In genomic region chr6:142856857-142857608, GRCh38 we compare ENCODE assay signal across 1 cellular context.
TF ChIP-seq lines count a peak whose summit lies in the region.

No MANE protein-coding gene starts in this region.

TF ChIP-seq in GM12878, 131 proteins besides CTCF, POLR2A, EP300 and RAD21 (continued from another document and continues in another):
- TF ChIP-seq BMI1 (IDR thresholded peaks at IDR 0.05; ENCODE audit: borderline replicate concordance) (no peak; the same call in 1 of the 2 replicates), PAX8 (IDR thresholded peaks at IDR 0.05) (no peak), SPI1 (IDR thresholded peaks at IDR 0.05; ENCODE audit: borderline replicate concordance, insufficient read depth, low read depth, low read length) (no peak; the same call in 1 of the 2 replicates), NBN (IDR thresholded peaks at IDR 0.05) (peak; percentile 33; the same call in 1 of the 2 replicates), RAD51 (IDR thresholded peaks at IDR 0.05) (no peak), RELA (IDR thresholded peaks at IDR 0.05; ENCODE audit: borderline replicate concordance, partially characterized antibody) (no peak), NR2C1 (IDR thresholded peaks at IDR 0.05) (no peak), JUNB (IDR thresholded peaks at IDR 0.05) (peak; percentile 48), POU2F2 (IDR thresholded peaks at IDR 0.05; ENCODE audit: borderline replicate concordance, low read depth, low read length) (peak; percentile 77), EED (IDR thresholded peaks at IDR 0.05; ENCODE audit: low read depth) (peak; percentile 76), SMC3 (IDR thresholded peaks at IDR 0.05; ENCODE audit: borderline replicate concordance, low read length) (no peak), MTA2 (IDR thresholded peaks at IDR 0.05; ENCODE audit: low read depth) (no peak; the same call in none of the 2 replicates), POLR2AphosphoS2 (IDR thresholded peaks at IDR 0.05; ENCODE audit: low read depth, low read length) (no peak), MEF2B (IDR thresholded peaks at IDR 0.05; ENCODE audit: partially characterized antibody, poor library complexity, severe bottlenecking) (no peak), BCL11A (IDR thresholded peaks at IDR 0.05; ENCODE audit: low read depth, low read length) (0 out of 2 replicates have a peak, but pooled peaks have one; percentile 5), SIN3A (IDR thresholded peaks at IDR 0.05; ENCODE audit: low read depth, low read length) (no peak), TCF12 (IDR thresholded peaks at IDR 0.05; ENCODE audit: low read depth, low read length) (peak; percentile 79; the same call in 1 of the 2 replicates), HCFC1 (IDR thresholded peaks at IDR 0.05; ENCODE audit: low read length) (no peak), RFX5 (IDR thresholded peaks at IDR 0.05; ENCODE audit: low read depth, low read length) (no peak), CBX3 (IDR thresholded peaks at IDR 0.05; ENCODE audit: borderline replicate concordance, low read depth) (no peak), BRCA1 (IDR thresholded peaks at IDR 0.05; ENCODE audit: low read depth, low read length) (no peak), SUPT20H (IDR thresholded peaks at IDR 0.05; ENCODE audit: borderline replicate concordance, control insufficient read depth, low read depth, low read length) (no peak), NRF1 (conservative IDR thresholded peaks at IDR 0.05; ENCODE audit: low read depth, low read length) (no peak), ZNF24 (IDR thresholded peaks at IDR 0.05) (no peak), E2F4 (IDR thresholded peaks at IDR 0.05; ENCODE audit: low read depth, low read length) (no peak), CHD4 (IDR thresholded peaks at IDR 0.05) (no peak), ZNF622 (IDR thresholded peaks at IDR 0.05) (no peak), ZBTB11 (CRISPR knock-in tag; IDR thresholded peaks at IDR 0.05) (no peak), MTA3 (IDR thresholded peaks at IDR 0.05; ENCODE audit: borderline replicate concordance, low read length) (peak; percentile 22; the same call in 1 of the 2 replicates), ZNF274 (IDR thresholded peaks at IDR 0.05; ENCODE audit: insufficient read depth, insufficient read length) (no peak), SMAD5 (IDR thresholded peaks at IDR 0.05; ENCODE audit: low read depth) (no peak), ZBTB33 (IDR thresholded peaks at IDR 0.05) (no peak), PBX3 (IDR thresholded peaks at IDR 0.05; ENCODE audit: insufficient replicate concordance, low read depth, low read length) (no peak), GATAD2B (conservative IDR thresholded peaks at IDR 0.05; ENCODE audit: low read depth) (no peak), CUX1 (IDR thresholded peaks at IDR 0.05; ENCODE audit: insufficient replicate concordance, low read depth, low read length) (peak; percentile 75), TCF3 (IDR thresholded peaks at IDR 0.05; ENCODE audit: borderline replicate concordance, insufficient read depth, low read depth, low read length) (no peak), SMARCA5 (IDR thresholded peaks at IDR 0.05) (0 out of 2 replicates have a peak, but pooled peaks have one; percentile 32), MYC (IDR thresholded peaks at IDR 0.05; ENCODE audit: insufficient read depth, insufficient read length, insufficient replicate concordance, low read length, severe bottlenecking) (no peak), LARP7 (IDR thresholded peaks at IDR 0.05) (no peak), HDAC2 (IDR thresholded peaks at IDR 0.05) (0 out of 2 replicates have a peak, but pooled peaks have one; percentile 4)
- TF ChIP-seq, protein P1, sequence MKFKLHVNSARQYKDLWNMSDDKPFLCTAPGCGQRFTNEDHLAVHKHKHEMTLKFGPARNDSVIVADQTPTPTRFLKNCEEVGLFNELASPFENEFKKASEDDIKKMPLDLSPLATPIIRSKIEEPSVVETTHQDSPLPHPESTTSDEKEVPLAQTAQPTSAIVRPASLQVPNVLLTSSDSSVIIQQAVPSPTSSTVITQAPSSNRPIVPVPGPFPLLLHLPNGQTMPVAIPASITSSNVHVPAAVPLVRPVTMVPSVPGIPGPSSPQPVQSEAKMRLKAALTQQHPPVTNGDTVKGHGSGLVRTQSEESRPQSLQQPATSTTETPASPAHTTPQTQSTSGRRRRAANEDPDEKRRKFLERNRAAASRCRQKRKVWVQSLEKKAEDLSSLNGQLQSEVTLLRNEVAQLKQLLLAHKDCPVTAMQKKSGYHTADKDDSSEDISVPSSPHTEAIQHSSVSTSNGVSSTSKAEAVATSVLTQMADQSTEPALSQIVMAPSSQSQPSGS (IDR thresholded peaks at IDR 0.05; ENCODE audit: low read length) = peak; percentile 81
- TF ChIP-seq, protein P2, sequence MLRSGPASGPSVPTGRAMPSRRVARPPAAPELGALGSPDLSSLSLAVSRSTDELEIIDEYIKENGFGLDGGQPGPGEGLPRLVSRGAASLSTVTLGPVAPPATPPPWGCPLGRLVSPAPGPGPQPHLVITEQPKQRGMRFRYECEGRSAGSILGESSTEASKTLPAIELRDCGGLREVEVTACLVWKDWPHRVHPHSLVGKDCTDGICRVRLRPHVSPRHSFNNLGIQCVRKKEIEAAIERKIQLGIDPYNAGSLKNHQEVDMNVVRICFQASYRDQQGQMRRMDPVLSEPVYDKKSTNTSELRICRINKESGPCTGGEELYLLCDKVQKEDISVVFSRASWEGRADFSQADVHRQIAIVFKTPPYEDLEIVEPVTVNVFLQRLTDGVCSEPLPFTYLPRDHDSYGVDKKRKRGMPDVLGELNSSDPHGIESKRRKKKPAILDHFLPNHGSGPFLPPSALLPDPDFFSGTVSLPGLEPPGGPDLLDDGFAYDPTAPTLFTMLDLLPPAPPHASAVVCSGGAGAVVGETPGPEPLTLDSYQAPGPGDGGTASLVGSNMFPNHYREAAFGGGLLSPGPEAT (IDR thresholded peaks at IDR 0.05; ENCODE audit: low read depth) = peak; percentile 9; the same call in 1 of the 2 replicates
- TF ChIP-seq, protein P3, sequence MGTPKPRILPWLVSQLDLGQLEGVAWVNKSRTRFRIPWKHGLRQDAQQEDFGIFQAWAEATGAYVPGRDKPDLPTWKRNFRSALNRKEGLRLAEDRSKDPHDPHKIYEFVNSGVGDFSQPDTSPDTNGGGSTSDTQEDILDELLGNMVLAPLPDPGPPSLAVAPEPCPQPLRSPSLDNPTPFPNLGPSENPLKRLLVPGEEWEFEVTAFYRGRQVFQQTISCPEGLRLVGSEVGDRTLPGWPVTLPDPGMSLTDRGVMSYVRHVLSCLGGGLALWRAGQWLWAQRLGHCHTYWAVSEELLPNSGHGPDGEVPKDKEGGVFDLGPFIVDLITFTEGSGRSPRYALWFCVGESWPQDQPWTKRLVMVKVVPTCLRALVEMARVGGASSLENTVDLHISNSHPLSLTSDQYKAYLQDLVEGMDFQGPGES (IDR thresholded peaks at IDR 0.05) = no peak
- TF ChIP-seq, protein P4, sequence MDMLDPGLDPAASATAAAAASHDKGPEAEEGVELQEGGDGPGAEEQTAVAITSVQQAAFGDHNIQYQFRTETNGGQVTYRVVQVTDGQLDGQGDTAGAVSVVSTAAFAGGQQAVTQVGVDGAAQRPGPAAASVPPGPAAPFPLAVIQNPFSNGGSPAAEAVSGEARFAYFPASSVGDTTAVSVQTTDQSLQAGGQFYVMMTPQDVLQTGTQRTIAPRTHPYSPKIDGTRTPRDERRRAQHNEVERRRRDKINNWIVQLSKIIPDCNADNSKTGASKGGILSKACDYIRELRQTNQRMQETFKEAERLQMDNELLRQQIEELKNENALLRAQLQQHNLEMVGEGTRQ (IDR thresholded peaks at IDR 0.05; ENCODE audit: borderline replicate concordance, low read depth, low read length) = no peak
